ENCODE assay signal across 8 cellular contexts in genomic region chr3:10248184-10248983, GRCh38. TPM values are rescaled to one million over a fixed set of nuclear protein-coding genes. Genes with fewer than 3 reads are reported as not detected.
A peak's percentile ranks its signal among the peaks of the same experiment; 100 is the strongest.
DNase-seq lines count a peak whose midpoint lies in the region; ATAC-seq and TF ChIP-seq lines count a peak whose summit lies in the region.

TATDN2 (plus strand) TSS chr3:10248459; CDS start chr3:10249201, 742 bp downstream.

- H3K9me3 ChIP-seq in mucosa of descending colon, result peaks cover 17% of the 10 kb centered on the region

- no peak for TF ChIP-seq CTCF in mucosa of descending colon (IDR thresholded peaks at IDR 0.05)

- intact Hi-C loops in mucosa of descending colon (cut with DNase I, micrococcal nuclease), result no loop called here

- peak; percentile 30; the same call in 1 of the 2 replicates for TF ChIP-seq EP300 in Ishikawa (IDR thresholded peaks at IDR 0.05; ENCODE audit: borderline replicate concordance)

- H3K4me1 ChIP-seq in mucosa of descending colon (ENCODE audit: low read depth), result peaks cover 25% of the 10 kb centered on the region

- ATAC-seq in GM21619 (IDR thresholded peaks at IDR 0.05; ENCODE audit: unreplicated experiment), result peak; percentile 95
- ATAC-seq in mucosa of descending colon, result peak; percentile 98

- no peaks in the 10 kb centered on the region for H3K36me3 ChIP-seq in mucosa of descending colon (ENCODE audit: low read depth)

- DNase-seq in DMS153 treated with DMSO at 0.1 percent for 48 hours (lab: John Stamatoyannopoulos, UW; ENCODE audit: unreplicated experiment), result peak; percentile 67
- DNase-seq in OCI-M2 (lab: John Stamatoyannopoulos, UW; ENCODE audit: unreplicated experiment), result peak; percentile 55
- peak; percentile 92 for DNase-seq in activated T-cell treated with anti-CD3 and anti-CD28 coated beads for 24 hours (ENCODE audit: low read depth)
- peak; percentile 83 for DNase-seq in epithelial cell of prostate (ENCODE audit: low read depth, low spot score)
- DNase-seq in mucosa of descending colon, result peak; percentile 98 to 99 (median 99)
- peak; percentile 78 to 87 for DNase-seq in stimulated activated CD8-positive, alpha-beta memory T cell treated with anti-CD3 and anti-CD28 coated beads, Interleukin-4, amount 100 ng/mL, for 1 hour (ENCODE audit: low read depth in 2 of 2, low spot score in 1 of 2)

- peak within 1 kb of the TSS; percentile 85 for H3K4me3 ChIP-seq in mucosa of descending colon

- H3K27ac ChIP-seq in epithelial cell of prostate, result peak within 1 kb of the TSS; percentile 54

- TF ChIP-seq RAD21 in Ishikawa (IDR thresholded peaks at IDR 0.05; ENCODE audit: low read depth), result no peak

TF ChIP-seq in Ishikawa, 13 proteins besides CTCF, POLR2A, EP300 and RAD21:
- TF ChIP-seq CREB1 (IDR thresholded peaks at IDR 0.05; ENCODE audit: low read depth) (peak; percentile 38; the same call in 1 of the 2 replicates), TAF1 (IDR thresholded peaks at IDR 0.05; ENCODE audit: low read depth) (no peak; the same call in 1 of the 2 replicates), MAX (IDR thresholded peaks at IDR 0.05) (peak; percentile 99), EGR1 (IDR thresholded peaks at IDR 0.05) (no peak), ZBTB7A (IDR thresholded peaks at IDR 0.05; ENCODE audit: low read depth) (no peak), CEBPB (IDR thresholded peaks at IDR 0.05) (no peak), TEAD4 (IDR thresholded peaks at IDR 0.05) (no peak), FOXM1 (IDR thresholded peaks at IDR 0.05; ENCODE audit: borderline replicate concordance, low read depth) (no peak), TCF12 (IDR thresholded peaks at IDR 0.05; ENCODE audit: low read depth) (peak; percentile 70), YY1 (IDR thresholded peaks at IDR 0.05; ENCODE audit: low read depth) (0 out of 2 replicates have a peak, but pooled peaks have one; percentile 4), NFIC (IDR thresholded peaks at IDR 0.05) (peak; percentile 52; the same call in 1 of the 2 replicates)
- TF ChIP-seq, protein P1, sequence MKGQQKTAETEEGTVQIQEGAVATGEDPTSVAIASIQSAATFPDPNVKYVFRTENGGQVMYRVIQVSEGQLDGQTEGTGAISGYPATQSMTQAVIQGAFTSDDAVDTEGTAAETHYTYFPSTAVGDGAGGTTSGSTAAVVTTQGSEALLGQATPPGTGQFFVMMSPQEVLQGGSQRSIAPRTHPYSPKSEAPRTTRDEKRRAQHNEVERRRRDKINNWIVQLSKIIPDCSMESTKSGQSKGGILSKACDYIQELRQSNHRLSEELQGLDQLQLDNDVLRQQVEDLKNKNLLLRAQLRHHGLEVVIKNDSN (IDR thresholded peaks at IDR 0.05), result peak; percentile 90
- TF ChIP-seq, protein P2, sequence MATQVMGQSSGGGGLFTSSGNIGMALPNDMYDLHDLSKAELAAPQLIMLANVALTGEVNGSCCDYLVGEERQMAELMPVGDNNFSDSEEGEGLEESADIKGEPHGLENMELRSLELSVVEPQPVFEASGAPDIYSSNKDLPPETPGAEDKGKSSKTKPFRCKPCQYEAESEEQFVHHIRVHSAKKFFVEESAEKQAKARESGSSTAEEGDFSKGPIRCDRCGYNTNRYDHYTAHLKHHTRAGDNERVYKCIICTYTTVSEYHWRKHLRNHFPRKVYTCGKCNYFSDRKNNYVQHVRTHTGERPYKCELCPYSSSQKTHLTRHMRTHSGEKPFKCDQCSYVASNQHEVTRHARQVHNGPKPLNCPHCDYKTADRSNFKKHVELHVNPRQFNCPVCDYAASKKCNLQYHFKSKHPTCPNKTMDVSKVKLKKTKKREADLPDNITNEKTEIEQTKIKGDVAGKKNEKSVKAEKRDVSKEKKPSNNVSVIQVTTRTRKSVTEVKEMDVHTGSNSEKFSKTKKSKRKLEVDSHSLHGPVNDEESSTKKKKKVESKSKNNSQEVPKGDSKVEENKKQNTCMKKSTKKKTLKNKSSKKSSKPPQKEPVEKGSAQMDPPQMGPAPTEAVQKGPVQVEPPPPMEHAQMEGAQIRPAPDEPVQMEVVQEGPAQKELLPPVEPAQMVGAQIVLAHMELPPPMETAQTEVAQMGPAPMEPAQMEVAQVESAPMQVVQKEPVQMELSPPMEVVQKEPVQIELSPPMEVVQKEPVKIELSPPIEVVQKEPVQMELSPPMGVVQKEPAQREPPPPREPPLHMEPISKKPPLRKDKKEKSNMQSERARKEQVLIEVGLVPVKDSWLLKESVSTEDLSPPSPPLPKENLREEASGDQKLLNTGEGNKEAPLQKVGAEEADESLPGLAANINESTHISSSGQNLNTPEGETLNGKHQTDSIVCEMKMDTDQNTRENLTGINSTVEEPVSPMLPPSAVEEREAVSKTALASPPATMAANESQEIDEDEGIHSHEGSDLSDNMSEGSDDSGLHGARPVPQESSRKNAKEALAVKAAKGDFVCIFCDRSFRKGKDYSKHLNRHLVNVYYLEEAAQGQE (IDR thresholded peaks at IDR 0.05; ENCODE audit: low read depth), result no peak

RNA-seq across cellular contexts. Expression of gene TATDN2, which starts in this region (rescaled TPM):
- 10 to 100 TPM; 29.8 to 34.9 (median 34.4) TPM for total RNA-seq in mucosa of descending colon

Comparison
In these comparisons a context has a peak if more than half of its experiments do, and no peak if none do; other contexts are left out.
1. Peak in every context shown above with its lines: DNase-seq, ATAC-seq, H3K4me3 ChIP-seq and H3K27ac ChIP-seq.